Comparison of ENCODE assay signal across 12 cellular contexts in the genomic region with DNA sequence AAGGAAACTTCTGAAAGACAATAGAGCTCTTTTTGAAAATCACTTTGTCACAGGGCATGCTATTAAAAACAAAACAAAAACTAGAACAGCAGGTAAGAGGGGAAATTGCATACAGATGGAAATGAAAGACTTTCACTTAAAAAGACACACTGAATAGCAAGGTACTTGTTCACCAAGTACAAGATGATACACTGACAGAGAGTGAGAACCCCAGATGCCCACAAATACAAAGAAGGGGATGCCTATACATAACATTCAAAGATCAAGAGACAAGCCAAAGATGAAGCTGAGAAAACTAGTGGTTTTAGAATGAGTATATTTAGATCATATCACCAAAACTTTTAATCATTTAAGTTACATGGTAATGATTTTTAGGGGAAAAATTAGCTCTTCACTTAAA.
A peak's percentile ranks its signal among the peaks of the same experiment; 100 is the strongest.
DNase-seq lines count a peak whose midpoint lies in the region; ATAC-seq lines count a peak whose summit lies in the region.
"Had no signal": no experiment of that assay in that cellular context is flagged by ENCODE, and none has a peak within 500 bp of the region (broad histone marks: within the 10 kb centered on the region; RNA-seq: fewer than 3 reads in every experiment).

No MANE protein-coding gene starts in this region.

- H3K4me1 ChIP-seq in naive thymus-derived CD4-positive, alpha-beta T cell (ENCODE audit: control insufficient read depth in 2 of 2, insufficient read depth in 2 of 2, low read length in 2 of 2): peaks cover 0 to 9% of the 10 kb centered on the region in 2 donors

- no peaks in the 10 kb centered on the region for H3K36me3 ChIP-seq in naive thymus-derived CD4-positive, alpha-beta T cell (ENCODE audit: control insufficient read depth in 2 of 3, insufficient read depth in 3 of 3, low read length in 3 of 3)

- peaks cover 58% of the 10 kb centered on the region for H3K4me1 Mint-ChIP-seq in activated CD4-positive, alpha-beta T cell treated with anti-CD3 and anti-CD28 coated beads, Interleukin-2, amount 10 ng/mL, durations not matched to agents 24 days and 14 days
- peaks cover 23 to 86% (median 64%) of the 10 kb centered on the region in 7 donors for H3K4me1 Mint-ChIP-seq in naive thymus-derived CD4-positive, alpha-beta T cell

- no peaks in the 10 kb centered on the region for H3K9me3 ChIP-seq in naive thymus-derived CD4-positive, alpha-beta T cell (ENCODE audit: control insufficient read depth in 2 of 3, low read length in 3 of 3)

- peaks cover 5% of the 10 kb centered on the region for H3K9me3 Mint-ChIP-seq in activated CD4-positive, alpha-beta T cell treated with anti-CD3 and anti-CD28 coated beads, Interleukin-2, amount 10 ng/mL, durations not matched to agents 24 days and 14 days
- H3K9me3 Mint-ChIP-seq in naive thymus-derived CD4-positive, alpha-beta T cell: peaks cover 0 to 2% (median 0%) of the 10 kb centered on the region in 11 donors

- intact Hi-C loops in activated CD4-positive, alpha-beta T cell treated with anti-CD3 and anti-CD28 coated beads, Interleukin-2, amount 10 ng/mL, durations not matched to agents 24 days and 14 days (cut with micrococcal nuclease): loop anchor here (1.0 to 2.0 kb wide), 6 partner anchors 8 to 61 kb away; a partner anchor contains a TSS
- intact Hi-C loops in naive thymus-derived CD4-positive, alpha-beta T cell (cut with micrococcal nuclease): loop anchor here in 1 of 2 donors (2.0 to 5.0 kb wide), 2 partner anchors 23 to 35 kb away; no protein-coding TSS in a partner anchor

- H3K4me3 Mint-ChIP-seq in activated CD4-positive, alpha-beta T cell treated with anti-CD3 and anti-CD28 coated beads, Interleukin-2, amount 10 ng/mL, durations not matched to agents 24 days and 14 days: peak overlapping the region; percentile 32
- H3K4me3 Mint-ChIP-seq in naive thymus-derived CD4-positive, alpha-beta T cell: peak overlapping the region in 5 of 10 donors; percentile 0 to 56 (median 10)

- H3K27ac ChIP-seq in naive thymus-derived CD4-positive, alpha-beta T cell (ENCODE audit: low read depth, low read length): no peak overlapping the region

- peaks cover 38% of the 10 kb centered on the region for H3K36me3 Mint-ChIP-seq in activated CD4-positive, alpha-beta T cell treated with anti-CD3 and anti-CD28 coated beads, Interleukin-2, amount 10 ng/mL, durations not matched to agents 24 days and 14 days (ENCODE audit: low read depth)
- H3K36me3 Mint-ChIP-seq in naive thymus-derived CD4-positive, alpha-beta T cell: peaks cover 2 to 21% (median 10%) of the 10 kb centered on the region in 5 donors

- ATAC-seq in GM21447 (IDR thresholded peaks at IDR 0.05; ENCODE audit: unreplicated experiment) (peak; percentile 83), HG03442 (IDR thresholded peaks at IDR 0.05; ENCODE audit: unreplicated experiment) (peak; percentile 68), HG02970 (IDR thresholded peaks at IDR 0.05; ENCODE audit: low FRiP score, unreplicated experiment) (no peak)
- peak; percentile 28 for ATAC-seq in naive thymus-derived CD4-positive, alpha-beta T cell
- ATAC-seq: K562 had no signal

- POLR2A ChIA-PET in naive thymus-derived CD4-positive, alpha-beta T cell (lab: Charles Lee): interaction anchor here (0.6 to 1.5 kb wide), 5 partner anchors 8 to 444 kb away, joined by 3 to 4 read pairs (median 3); no protein-coding TSS in a partner anchor

- no peaks in the 10 kb centered on the region for H3K27me3 ChIP-seq in naive thymus-derived CD4-positive, alpha-beta T cell (ENCODE audit: control insufficient read depth in 2 of 2, insufficient read depth in 2 of 2, low read length in 2 of 2)

- peak; percentile 68 for DNase-seq in activated CD4-positive, alpha-beta T cell treated with anti-CD3 and anti-CD28 coated beads, Interleukin-2, amount 10 ng/mL, durations not matched to agents 24 days and 14 days
- no peak for DNase-seq in activated CD4-positive, alpha-beta T cell treated with anti-CD3 and anti-CD28 coated beads, Interleukin-2, amount 50 U/mL, for 48 hours
- DNase-seq in naive thymus-derived CD4-positive, alpha-beta T cell: peak in 2 of 9 donors; percentile 5 to 8
- DNase-seq in HuH-7 (ENCODE audit: low spot score) (no peak), NCI-H446 treated with DMSO at 0.1 percent for 48 hours (lab: John Stamatoyannopoulos, UW) (no peak)
- DNase-seq: DMS153, mesenchymal stem cell, trophoblast cell had no signal

- H3K4me3 ChIP-seq in naive thymus-derived CD4-positive, alpha-beta T cell (ENCODE audit: low read length): no peak overlapping the region
- H3K4me3 ChIP-seq: K562 had no signal

- peak overlapping the region; percentile 85 for H3K27ac Mint-ChIP-seq in activated CD4-positive, alpha-beta T cell treated with anti-CD3 and anti-CD28 coated beads, Interleukin-2, amount 10 ng/mL, durations not matched to agents 24 days and 14 days
- H3K27ac Mint-ChIP-seq in naive thymus-derived CD4-positive, alpha-beta T cell: peak overlapping the region in 3 of 9 donors; percentile 5 to 67 (median 27)

- no peaks in the 10 kb centered on the region for H3K27me3 Mint-ChIP-seq in activated CD4-positive, alpha-beta T cell treated with anti-CD3 and anti-CD28 coated beads, Interleukin-2, amount 10 ng/mL, durations not matched to agents 24 days and 14 days
- no peaks in the 10 kb centered on the region for H3K27me3 Mint-ChIP-seq in naive thymus-derived CD4-positive, alpha-beta T cell

- CTCF ChIA-PET in naive thymus-derived CD4-positive, alpha-beta T cell (lab: Charles Lee): interaction anchor here (0.6 kb wide), 1 partner anchor 270 kb away, joined by 3 read pairs; no protein-coding TSS in a partner anchor
